ENCODE assay signal across 9 cellular contexts in the genomic region with DNA sequence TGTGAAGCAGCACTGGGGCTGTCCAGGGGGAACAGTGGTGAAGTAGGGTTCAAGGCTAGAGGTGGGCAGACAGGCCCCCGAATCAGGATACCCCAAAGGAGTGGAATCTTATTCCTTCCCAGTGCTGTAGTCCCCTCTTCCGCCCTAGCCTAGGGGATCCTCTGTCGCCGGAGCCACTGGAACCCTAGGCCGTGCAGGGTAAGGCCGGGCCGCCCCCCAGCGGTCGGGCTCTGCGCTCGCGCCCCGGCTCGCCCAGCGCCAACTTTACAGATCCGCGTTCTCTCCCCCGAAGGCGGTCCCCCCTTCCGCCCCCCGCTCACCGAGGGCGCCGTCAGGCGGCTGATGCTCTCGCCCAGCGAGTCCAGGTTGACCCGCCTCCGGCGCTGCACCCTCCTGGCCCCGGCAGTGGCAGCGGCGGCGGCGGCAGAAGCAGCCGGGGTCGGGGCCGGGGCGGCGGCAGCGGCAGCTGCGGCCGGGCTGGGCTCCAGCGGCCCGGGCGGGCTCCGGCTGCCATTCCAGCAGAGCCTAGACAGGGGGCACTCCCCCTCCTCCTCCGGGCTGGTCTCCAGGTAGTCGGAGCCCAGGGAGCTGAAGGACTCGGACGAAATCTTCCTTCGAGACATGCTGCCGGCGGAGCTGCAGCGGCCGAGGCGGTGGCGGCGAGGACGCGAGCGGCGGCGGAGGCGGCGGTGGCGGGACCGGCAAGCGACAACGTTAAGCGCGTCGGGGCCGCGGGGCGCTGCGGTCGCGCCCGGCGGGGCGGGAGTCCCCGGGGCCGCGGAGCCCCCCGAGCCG. TPM values are rescaled to one million over a fixed set of nuclear protein-coding genes. Genes with fewer than 3 reads are reported as not detected.
DNase-seq lines count a peak whose midpoint lies in the region; ATAC-seq, FAIRE-seq and TF ChIP-seq lines count a peak whose summit lies in the region.
"Had no signal": no experiment of that assay in that cellular context is flagged by ENCODE, and none has a peak within 500 bp of the region (broad histone marks: within the 10 kb centered on the region; RNA-seq: fewer than 3 reads in every experiment).

No MANE protein-coding gene starts in this region.

- CTCF ChIA-PET in endothelial cell of umbilical vein (lab: Charles Lee) = interaction anchor here (0.7 to 0.9 kb wide), 2 partner anchors 861 to 931 kb away, joined by 4 read pairs; no protein-coding TSS in a partner anchor

- H3K79me2 ChIP-seq in endothelial cell of umbilical vein (ENCODE audit: control insufficient read depth, insufficient read depth, low read length) = no peaks in the 10 kb centered on the region

- peak overlapping the region; percentile 78 for H2AFZ ChIP-seq in endothelial cell of umbilical vein (ENCODE audit: low read depth, low read length)

- no peaks in the 10 kb centered on the region for H3K9me1 ChIP-seq in endothelial cell of umbilical vein (replicated peaks; ENCODE audit: control insufficient read depth, extremely low read depth, insufficient read depth, low read length)

- H3K4me3 ChIP-seq in endothelial cell of umbilical vein (replicated peaks in 1 of 3; ENCODE audit: insufficient read depth in 1 of 3, low read depth in 1 of 3, low read length in 3 of 3) (peak overlapping the region; percentile 20 to 45 (median 23)), upper lobe of right lung (peak overlapping the region; percentile 43)

- POLR2A ChIA-PET in endothelial cell of umbilical vein (lab: Charles Lee) = no interaction called here

- TF ChIP-seq CTCF in endothelial cell of umbilical vein (IDR thresholded peaks at IDR 0.05; ENCODE audit: extremely low read depth in 1 of 2, insufficient read depth in 1 of 2, low read depth in 1 of 2, low read length in 2 of 2) (peak; percentile 24 to 53), upper lobe of right lung (IDR thresholded peaks at IDR 0.05) (peak; percentile 44)

- peaks cover 4% of the 10 kb centered on the region for H3K4me1 ChIP-seq in endothelial cell of umbilical vein (ENCODE audit: control insufficient read depth, extremely low read depth, insufficient read depth, low read length)
- no peaks in the 10 kb centered on the region for H3K4me1 ChIP-seq in upper lobe of right lung

- ATAC-seq in GM21360 (IDR thresholded peaks at IDR 0.05; ENCODE audit: unreplicated experiment) = peak; percentile 69
- peak; percentile 43 for ATAC-seq in HG03571 (IDR thresholded peaks at IDR 0.05; ENCODE audit: unreplicated experiment)
- peak; percentile 76 for ATAC-seq in upper lobe of right lung

- H3K36me3 ChIP-seq in endothelial cell of umbilical vein (ENCODE audit: control insufficient read depth in 2 of 2, extremely low read depth in 1 of 2, insufficient read depth in 2 of 2, low read length in 2 of 2) = no peaks in the 10 kb centered on the region
- H3K36me3 ChIP-seq in upper lobe of right lung = no peaks in the 10 kb centered on the region

- FAIRE-seq in endothelial cell of umbilical vein (lab: Jason Lieb, UNC) = no peak
- FAIRE-seq: A204.1 had no signal

- H3K27me3 ChIP-seq in endothelial cell of umbilical vein (ENCODE audit: control insufficient read depth in 2 of 2, insufficient read depth in 2 of 2, low read length in 2 of 2) (peaks cover 14 to 23% of the 10 kb centered on the region in 2 experiments), upper lobe of right lung (peaks cover 32% of the 10 kb centered on the region)

- dilution Hi-C loops in endothelial cell of umbilical vein (cut with MboI; ENCODE audit: extremely low pct_ligation_motif_present, low sequenced_read_pairs) = no loop called here

- no peak overlapping the region for H3K9ac ChIP-seq in endothelial cell of umbilical vein (replicated peaks; ENCODE audit: extremely low read depth, insufficient read depth, low read length)

- no peaks in the 10 kb centered on the region for H4K20me1 ChIP-seq in endothelial cell of umbilical vein (replicated peaks; ENCODE audit: control insufficient read depth, extremely low read depth, insufficient read depth, low read length)

- H3K9me3 ChIP-seq in endothelial cell of umbilical vein (replicated peaks; ENCODE audit: control insufficient read depth, insufficient read depth, low read length) = no peaks in the 10 kb centered on the region
- no peaks in the 10 kb centered on the region for H3K9me3 ChIP-seq in upper lobe of right lung

- TF ChIP-seq POLR2A in endothelial cell of umbilical vein (IDR thresholded peaks at IDR 0.05; ENCODE audit: low read depth, low read length) = no peak

- DNase-seq in DMS 273 (lab: John Stamatoyannopoulos, UW; ENCODE audit: unreplicated experiment) (peak; percentile 65), DMS 273 treated with DMSO at 0.1 percent for 48 hours (lab: John Stamatoyannopoulos, UW) (no peak), SK-MEL-5 (ENCODE audit: low read depth, low spot score) (peak; percentile 37), endothelial cell of umbilical vein (ENCODE audit: low read depth, low spot score) (peak; percentile 7), mesenteric fat pad (ENCODE audit: low spot score) (peak; percentile 87), upper lobe of right lung (peak; percentile 67)

- H3K27ac ChIP-seq in endothelial cell of umbilical vein (ENCODE audit: insufficient read depth, low read depth, low read length) = no peak overlapping the region
- H3K27ac ChIP-seq in upper lobe of right lung = no peak overlapping the region

- no TSS peak for BruUV-seq in endothelial cell of umbilical vein (replicated peaks; lab: Mats Ljungman, UMichigan)

- intact Hi-C loops in endothelial cell of umbilical vein (cut with micrococcal nuclease) = loop anchor here (5.0 to 10.0 kb wide), 2 partner anchors 303 to 930 kb away; no protein-coding TSS in a partner anchor
- intact Hi-C loops in upper lobe of right lung (cut with DNase I) = no loop called here

- in situ Hi-C loops in SK-MEL-5 (cut with HindIII; ENCODE audit: low pct_unique_long_range_greater_than_20kb, low sequenced_read_pairs) = no loop called here

- H3K4me2 ChIP-seq in endothelial cell of umbilical vein (ENCODE audit: insufficient read depth, low read length) = peak overlapping the region; percentile 66

TF ChIP-seq in endothelial cell of umbilical vein, 7 proteins besides CTCF, POLR2A, EP300 and RAD21:
- no peak for TF ChIP-seq GATA2 (IDR thresholded peaks at IDR 0.05; ENCODE audit: insufficient read depth, insufficient read length, low read depth, low read length)
- peak; percentile 74 for TF ChIP-seq EZH2 (IDR thresholded peaks at IDR 0.05; ENCODE audit: borderline replicate concordance, low read depth, low read length, severe bottlenecking)

RNA-seq across cellular contexts. Expression of gene GUCY1A2, which starts 0.6 kb away (rescaled TPM):
- total RNA-seq in SK-MEL-5 (2014; rRNA removed; shearing (Covaris generic)) = 0.27 and 0.34 TPM in 2 replicates
- polyA plus RNA-seq in SK-MEL-5 (2015; cell fraction: cytosol; rRNA removed) = 0.01 TPM in 1 of 2 replicates, not detected in the other
- 0.19 TPM in 1 of 2 replicates, not detected in the other for polyA plus RNA-seq in SK-MEL-5 (2015; cell fraction: nucleus; rRNA removed)
- total RNA-seq in endothelial cell of umbilical vein (0.02 and 0.12 TPM in 2 replicates), mesenteric fat pad (6.9 TPM), upper lobe of right lung (31.1 TPM)
- polyA plus RNA-seq in endothelial cell of umbilical vein = 0.02 and 0.03 TPM in 2 replicates
- polyA plus RNA-seq in endothelial cell of umbilical vein (2011; cell fraction: cytosol; rRNA removed) = 0.04 and 0.06 TPM in 2 replicates
- 0.07 and 0.11 TPM in 2 replicates for polyA plus RNA-seq in endothelial cell of umbilical vein (2011; cell fraction: nucleus; rRNA removed)
- 0.37 and 0.70 TPM in 2 replicates for polyA plus RNA-seq in endothelial cell of umbilical vein (2012)
- polyA minus RNA-seq in endothelial cell of umbilical vein = 0.21 and 0.85 TPM in 2 replicates
- not detected for polyA minus RNA-seq in endothelial cell of umbilical vein (2011; cell fraction: cytosol; rRNA and poly(A)+ RNA removed)
- polyA minus RNA-seq in endothelial cell of umbilical vein (2011; cell fraction: nucleus; rRNA and poly(A)+ RNA removed) = 0.77 and 1.2 TPM in 2 replicates
